26 cellular contexts compared by ENCODE assay signal in the genomic region with DNA sequence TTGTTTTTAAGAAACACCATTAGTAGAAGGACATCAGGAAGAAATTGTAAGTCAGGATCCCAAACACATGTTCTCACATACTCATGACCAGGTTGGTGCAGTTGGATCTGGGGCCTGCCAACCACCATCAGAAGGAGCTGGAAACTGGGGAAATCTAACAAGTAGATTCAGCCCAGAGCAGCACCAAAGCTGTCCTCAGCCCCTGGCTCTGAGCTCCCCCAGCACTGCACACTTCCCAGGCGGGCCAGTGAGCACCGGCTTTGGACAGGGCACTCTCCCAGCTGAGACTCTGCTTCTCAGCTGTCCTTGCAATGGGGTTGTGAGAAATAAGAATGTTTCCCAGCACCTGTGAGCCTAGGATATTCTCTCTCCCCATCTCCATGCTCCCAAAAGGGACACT.
"Had no signal": no experiment of that assay in that cellular context is flagged by ENCODE, and none has a peak within 500 bp of the region (broad histone marks: within the 10 kb centered on the region; RNA-seq: fewer than 3 reads in every experiment).

No MANE protein-coding gene starts in this region.

- H3K4me3 Mint-ChIP-seq: activated T-cell treated with anti-CD3 and anti-CD28 coated beads, Interleukin-2, amount 50 U/mL, for 72 hours; nephron; stimulated activated effector memory CD8-positive, alpha-beta T cell treated with anti-CD3 and anti-CD28 coated beads, Interleukin-12 subunit alpha, Interleukin-12 subunit beta, amount 100 ng/mL, for 72 hours; T-helper 2 cell treated with Interferon-gamma antibody and Interleukin-4, amounts not matched to agents 5 μg/mL and 100 μg/mL, for 36 hours had no signal

- H3K36me3 Mint-ChIP-seq: activated naive CD4-positive, alpha-beta T cell treated with anti-CD3 and anti-CD28 coated beads, Interleukin-2, amount 50 U/mL, for 72 hours had no signal

- ATAC-seq: activated naive CD4-positive, alpha-beta T cell treated with anti-CD3 and anti-CD28 coated beads, Interleukin-2, amount 50 U/mL, for 72 hours; activated T-cell treated with anti-CD3 and anti-CD28 coated beads, Interleukin-2, amount 50 U/mL, for 72 hours; heart right ventricle; stimulated activated effector memory CD8-positive, alpha-beta T cell treated with anti-CD3 and anti-CD28 coated beads, Interleukin-12 subunit alpha, Interleukin-12 subunit beta, amount 100 ng/mL, for 72 hours had no signal

- H3K27me3 ChIP-seq: colonic mucosa, right lobe of liver, thyroid gland, upper lobe of left lung had no signal

- H3K4me3 ChIP-seq: colonic mucosa, esophagus squamous epithelium, heart right ventricle, right lobe of liver, skin epidermis, stomach, thyroid gland, upper lobe of left lung had no signal

- H3K27ac Mint-ChIP-seq: activated naive CD4-positive, alpha-beta T cell treated with anti-CD3 and anti-CD28 coated beads, Interleukin-2, amount 50 U/mL, for 72 hours; activated T-cell treated with anti-CD3 and anti-CD28 coated beads, Interleukin-2, amount 50 U/mL, for 72 hours; nephron; progenitor cell of endocrine pancreas; stimulated activated effector memory CD8-positive, alpha-beta T cell treated with anti-CD3 and anti-CD28 coated beads, Interleukin-12 subunit alpha, Interleukin-12 subunit beta, amount 100 ng/mL, for 72 hours; T-helper 2 cell treated with Interferon-gamma antibody and Interleukin-4, amounts not matched to agents 5 μg/mL and 100 μg/mL, for 36 hours had no signal

- DNase-seq: activated CD4-positive, alpha-beta T cell treated with anti-CD3 and anti-CD28 coated beads for 4 hours; activated CD4-positive, alpha-beta T cell treated with anti-CD3 and anti-CD28 coated beads, Interleukin-2, amount 50 U/mL, for 4 hours; activated CD4-positive, CD25-positive, alpha-beta regulatory T cell; activated naive CD4-positive, alpha-beta T cell; activated T-cell treated with anti-CD3 and anti-CD28 coated beads for 4 hours; activated T-cell treated with anti-CD3 and anti-CD28 coated beads, Interleukin-2, amount 50 U/mL, for 72 hours; cerebellar nuclear complex; colonic mucosa; effector CD8-positive, alpha-beta T cell; esophagus squamous epithelium; foreskin melanocyte; heart right ventricle; mesenchymal stem cell; stimulated activated CD4-positive, alpha-beta T cell treated with anti-CD3 and anti-CD28 coated beads, Interleukin-4, amount 100 ng/mL, for 24 hours; thyroid gland; upper lobe of left lung had no signal

- H3K4me1 ChIP-seq: esophagus squamous epithelium, heart right ventricle, thyroid gland had no signal

- H3K9me3 Mint-ChIP-seq: activated naive CD4-positive, alpha-beta T cell treated with anti-CD3 and anti-CD28 coated beads, Interleukin-2, amount 50 U/mL, for 72 hours; activated T-cell treated with anti-CD3 and anti-CD28 coated beads, Interleukin-2, amount 50 U/mL, for 72 hours; stimulated activated effector memory CD8-positive, alpha-beta T cell treated with anti-CD3 and anti-CD28 coated beads, Interleukin-12 subunit alpha, Interleukin-12 subunit beta, amount 100 ng/mL, for 72 hours; T-helper 2 cell treated with Interferon-gamma antibody and Interleukin-4, amounts not matched to agents 5 μg/mL and 100 μg/mL, for 36 hours had no signal

- H3K9me3 ChIP-seq: colonic mucosa, esophagus squamous epithelium, heart right ventricle, neutrophil, right lobe of liver, stomach, thyroid gland, upper lobe of left lung had no signal

- H3K4me1 Mint-ChIP-seq: nephron had no signal

- H3K27ac ChIP-seq: colonic mucosa, epithelial cell of prostate, esophagus squamous epithelium, heart right ventricle, neutrophil, right lobe of liver, skin epidermis, stomach, thyroid gland, upper lobe of left lung had no signal

- H3K36me3 ChIP-seq: colonic mucosa, esophagus squamous epithelium, heart right ventricle, neutrophil, right lobe of liver, stomach, thyroid gland, upper lobe of left lung had no signal
